ENCODE assay signal across 1 cellular context in the genomic region with DNA sequence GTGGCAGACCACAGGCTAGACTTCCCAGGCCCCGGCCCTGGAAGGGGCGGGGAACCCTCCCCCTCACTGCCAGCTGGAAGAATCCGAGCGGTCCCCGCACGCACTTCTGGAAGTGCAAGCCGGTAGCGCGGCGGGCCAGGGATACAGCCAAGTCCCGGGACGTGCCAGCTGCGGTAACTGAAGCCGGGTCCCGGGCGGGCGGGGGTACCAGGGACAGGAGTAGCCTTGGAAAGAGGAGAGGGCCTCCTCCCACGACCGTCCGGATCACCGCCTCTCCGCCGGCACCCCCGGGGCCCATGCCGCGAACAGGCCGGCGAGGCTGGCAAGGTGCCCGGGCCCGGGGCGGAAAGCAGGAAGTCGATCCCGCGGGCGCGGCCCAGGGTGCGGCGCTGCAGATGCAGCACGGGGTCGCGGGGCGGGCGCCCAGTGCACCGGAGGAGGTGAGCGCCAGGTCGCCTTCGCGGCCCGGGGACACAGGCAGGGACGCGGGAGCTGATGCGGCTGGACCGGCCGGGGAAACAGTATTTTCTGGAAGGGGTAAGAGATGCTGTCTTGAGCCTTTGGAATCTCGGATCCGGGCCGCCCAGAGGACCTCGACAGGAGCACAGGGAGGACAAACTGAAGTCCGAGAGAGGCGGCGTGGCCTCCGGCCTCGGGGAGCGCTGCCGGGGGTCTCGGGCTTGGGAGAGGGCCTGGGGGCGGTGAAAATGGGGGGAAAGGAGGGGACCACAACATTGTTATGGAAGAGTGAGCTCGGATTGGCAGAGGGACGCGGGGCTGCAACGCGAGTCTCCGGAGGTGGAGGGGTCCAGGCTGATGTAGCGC.
A peak's percentile ranks its signal among the peaks of the same experiment; 100 is the strongest.
TF ChIP-seq lines count a peak whose summit lies in the region.

No MANE protein-coding gene starts in this region.

TF ChIP-seq in SK-N-SH, 30 proteins besides CTCF, POLR2A, EP300 and RAD21 (continued from another document):
- TF ChIP-seq, protein P1, sequence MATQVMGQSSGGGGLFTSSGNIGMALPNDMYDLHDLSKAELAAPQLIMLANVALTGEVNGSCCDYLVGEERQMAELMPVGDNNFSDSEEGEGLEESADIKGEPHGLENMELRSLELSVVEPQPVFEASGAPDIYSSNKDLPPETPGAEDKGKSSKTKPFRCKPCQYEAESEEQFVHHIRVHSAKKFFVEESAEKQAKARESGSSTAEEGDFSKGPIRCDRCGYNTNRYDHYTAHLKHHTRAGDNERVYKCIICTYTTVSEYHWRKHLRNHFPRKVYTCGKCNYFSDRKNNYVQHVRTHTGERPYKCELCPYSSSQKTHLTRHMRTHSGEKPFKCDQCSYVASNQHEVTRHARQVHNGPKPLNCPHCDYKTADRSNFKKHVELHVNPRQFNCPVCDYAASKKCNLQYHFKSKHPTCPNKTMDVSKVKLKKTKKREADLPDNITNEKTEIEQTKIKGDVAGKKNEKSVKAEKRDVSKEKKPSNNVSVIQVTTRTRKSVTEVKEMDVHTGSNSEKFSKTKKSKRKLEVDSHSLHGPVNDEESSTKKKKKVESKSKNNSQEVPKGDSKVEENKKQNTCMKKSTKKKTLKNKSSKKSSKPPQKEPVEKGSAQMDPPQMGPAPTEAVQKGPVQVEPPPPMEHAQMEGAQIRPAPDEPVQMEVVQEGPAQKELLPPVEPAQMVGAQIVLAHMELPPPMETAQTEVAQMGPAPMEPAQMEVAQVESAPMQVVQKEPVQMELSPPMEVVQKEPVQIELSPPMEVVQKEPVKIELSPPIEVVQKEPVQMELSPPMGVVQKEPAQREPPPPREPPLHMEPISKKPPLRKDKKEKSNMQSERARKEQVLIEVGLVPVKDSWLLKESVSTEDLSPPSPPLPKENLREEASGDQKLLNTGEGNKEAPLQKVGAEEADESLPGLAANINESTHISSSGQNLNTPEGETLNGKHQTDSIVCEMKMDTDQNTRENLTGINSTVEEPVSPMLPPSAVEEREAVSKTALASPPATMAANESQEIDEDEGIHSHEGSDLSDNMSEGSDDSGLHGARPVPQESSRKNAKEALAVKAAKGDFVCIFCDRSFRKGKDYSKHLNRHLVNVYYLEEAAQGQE (IDR thresholded peaks at IDR 0.05; ENCODE audit: low read depth, low read length): no peak
- TF ChIP-seq YY1 (IDR thresholded peaks at IDR 0.05; ENCODE audit: low read depth): no peak
- no peak for TF ChIP-seq USF2 (IDR thresholded peaks at IDR 0.05; ENCODE audit: borderline replicate concordance, low read depth, low read length)
- no peak for TF ChIP-seq NRF1 (IDR thresholded peaks at IDR 0.05; ENCODE audit: low read depth, low read length)
- no peak for TF ChIP-seq GATA2 (CRISPR knock-in tag; IDR thresholded peaks at IDR 0.05)
- TF ChIP-seq POLR2AphosphoS5 (IDR thresholded peaks at IDR 0.05; ENCODE audit: low read depth, low read length): no peak
- peak; percentile 73 for TF ChIP-seq ELF1 (IDR thresholded peaks at IDR 0.05)
- TF ChIP-seq TEAD4 (IDR thresholded peaks at IDR 0.05; ENCODE audit: borderline replicate concordance, insufficient read depth): no peak
- no peak for TF ChIP-seq TAF1 (IDR thresholded peaks at IDR 0.05; ENCODE audit: borderline replicate concordance, low read depth, low read length)
- TF ChIP-seq, protein P2, sequence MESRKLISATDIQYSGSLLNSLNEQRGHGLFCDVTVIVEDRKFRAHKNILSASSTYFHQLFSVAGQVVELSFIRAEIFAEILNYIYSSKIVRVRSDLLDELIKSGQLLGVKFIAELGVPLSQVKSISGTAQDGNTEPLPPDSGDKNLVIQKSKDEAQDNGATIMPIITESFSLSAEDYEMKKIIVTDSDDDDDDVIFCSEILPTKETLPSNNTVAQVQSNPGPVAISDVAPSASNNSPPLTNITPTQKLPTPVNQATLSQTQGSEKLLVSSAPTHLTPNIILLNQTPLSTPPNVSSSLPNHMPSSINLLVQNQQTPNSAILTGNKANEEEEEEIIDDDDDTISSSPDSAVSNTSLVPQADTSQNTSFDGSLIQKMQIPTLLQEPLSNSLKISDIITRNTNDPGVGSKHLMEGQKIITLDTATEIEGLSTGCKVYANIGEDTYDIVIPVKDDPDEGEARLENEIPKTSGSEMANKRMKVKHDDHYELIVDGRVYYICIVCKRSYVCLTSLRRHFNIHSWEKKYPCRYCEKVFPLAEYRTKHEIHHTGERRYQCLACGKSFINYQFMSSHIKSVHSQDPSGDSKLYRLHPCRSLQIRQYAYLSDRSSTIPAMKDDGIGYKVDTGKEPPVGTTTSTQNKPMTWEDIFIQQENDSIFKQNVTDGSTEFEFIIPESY (IDR thresholded peaks at IDR 0.05; ENCODE audit: borderline replicate concordance, low read depth): no peak
- TF ChIP-seq, protein P3, sequence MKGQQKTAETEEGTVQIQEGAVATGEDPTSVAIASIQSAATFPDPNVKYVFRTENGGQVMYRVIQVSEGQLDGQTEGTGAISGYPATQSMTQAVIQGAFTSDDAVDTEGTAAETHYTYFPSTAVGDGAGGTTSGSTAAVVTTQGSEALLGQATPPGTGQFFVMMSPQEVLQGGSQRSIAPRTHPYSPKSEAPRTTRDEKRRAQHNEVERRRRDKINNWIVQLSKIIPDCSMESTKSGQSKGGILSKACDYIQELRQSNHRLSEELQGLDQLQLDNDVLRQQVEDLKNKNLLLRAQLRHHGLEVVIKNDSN (IDR thresholded peaks at IDR 0.05; ENCODE audit: borderline replicate concordance, low read depth): no peak
- TF ChIP-seq RCOR1 (IDR thresholded peaks at IDR 0.05; ENCODE audit: low read length): no peak
- no peak for TF ChIP-seq IRF3 (IDR thresholded peaks at IDR 0.05; ENCODE audit: low read depth, low read length)
- no peak for TF ChIP-seq CHD2 (IDR thresholded peaks at IDR 0.05; ENCODE audit: low read length, partially characterized antibody)
- no peak for TF ChIP-seq FOXJ3 (CRISPR knock-in tag; IDR thresholded peaks at IDR 0.05)
- TF ChIP-seq, protein P4, sequence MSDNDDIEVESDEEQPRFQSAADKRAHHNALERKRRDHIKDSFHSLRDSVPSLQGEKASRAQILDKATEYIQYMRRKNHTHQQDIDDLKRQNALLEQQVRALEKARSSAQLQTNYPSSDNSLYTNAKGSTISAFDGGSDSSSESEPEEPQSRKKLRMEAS (IDR thresholded peaks at IDR 0.05; ENCODE audit: low read depth): peak; percentile 70
- no peak for TF ChIP-seq MEF2A (IDR thresholded peaks at IDR 0.05; ENCODE audit: borderline replicate concordance, low read depth)
- no peak; the same call in 1 of the 2 replicates for TF ChIP-seq NFIC (IDR thresholded peaks at IDR 0.05; ENCODE audit: borderline replicate concordance)
